18 cellular contexts compared by ENCODE assay signal in the genomic region with DNA sequence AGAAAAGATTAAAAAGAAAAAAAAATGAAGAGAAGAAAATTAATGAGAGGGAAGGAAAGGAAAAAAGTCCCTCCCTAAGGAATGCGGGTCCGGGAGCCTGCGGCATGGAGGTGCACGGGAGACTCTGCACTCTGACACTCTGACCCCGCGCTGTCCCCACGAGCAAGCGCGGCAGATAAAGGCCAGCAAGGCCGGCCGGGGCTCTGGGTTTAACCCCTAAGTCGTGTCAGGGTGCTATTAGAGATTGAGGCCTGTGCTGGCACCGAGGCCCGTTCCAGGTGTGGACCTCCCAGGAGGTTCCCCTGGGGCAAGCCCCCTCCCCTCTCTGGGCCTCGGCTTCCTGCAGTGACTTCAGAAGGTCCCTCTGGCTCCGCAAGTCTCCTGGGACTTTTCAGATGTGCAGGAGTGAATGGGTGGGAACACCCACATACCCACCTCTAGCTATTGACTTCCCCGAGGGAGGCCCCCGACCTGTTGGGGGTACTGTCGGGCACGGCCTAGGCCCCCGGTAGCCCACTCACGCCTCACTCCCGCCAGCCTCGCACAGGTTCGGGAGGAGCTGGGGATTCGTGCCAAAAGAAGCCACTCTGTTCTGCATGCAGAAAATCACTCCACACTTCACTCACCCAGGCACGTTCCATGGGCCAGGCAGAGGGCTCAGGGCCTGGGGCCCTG.
"Had no signal": no experiment of that assay in that cellular context is flagged by ENCODE, and none has a peak within 500 bp of the region (broad histone marks: within the 10 kb centered on the region; RNA-seq: fewer than 3 reads in every experiment).

No MANE protein-coding gene starts in this region.

- H3K79me2 ChIP-seq: parathyroid adenoma had no signal

- H3K9ac ChIP-seq: parathyroid adenoma had no signal

- H3K36me3 Mint-ChIP-seq: memory B cell; mesothelial cell of epicardium; natural killer cell treated with Interleukin-12 subunit alpha and Interleukin-12 subunit beta and Interleukin-15 and Interleukin-18, amount 100 ng/mL, for 72 hours; stimulated activated effector memory CD8-positive, alpha-beta T cell treated with anti-CD3 and anti-CD28 coated beads, Interleukin-12 subunit alpha, Interleukin-12 subunit beta, amount 100 ng/mL, for 72 hours had no signal

- H2AFZ ChIP-seq: parathyroid adenoma had no signal

- DNase-seq: caudate nucleus; effector CD4-positive, alpha-beta T cell; heart left ventricle; hippocampal formation; kidney glomerular epithelial cell; stimulated activated CD4-positive, alpha-beta T cell treated with anti-CD3 and anti-CD28 coated beads, Interleukin-4, amount 100 ng/mL, for 1 hour; stimulated activated CD8-positive, alpha-beta memory T cell treated with anti-CD3 and anti-CD28 coated beads, Interleukin-4, amount 100 ng/mL, for 48 hours; testis; transverse colon had no signal

- H3K4me1 ChIP-seq: heart left ventricle, parathyroid adenoma, right atrium auricular region, transverse colon had no signal

- H3K36me3 ChIP-seq: heart left ventricle, right atrium auricular region, transverse colon had no signal

- ATAC-seq: heart left ventricle; stimulated activated effector memory CD8-positive, alpha-beta T cell treated with anti-CD3 and anti-CD28 coated beads, Interleukin-12 subunit alpha, Interleukin-12 subunit beta, amount 100 ng/mL, for 72 hours had no signal

- H3K9me3 ChIP-seq: testis, transverse colon had no signal

- H3K27me3 Mint-ChIP-seq: memory B cell; natural killer cell treated with Interleukin-12 subunit alpha and Interleukin-12 subunit beta and Interleukin-15 and Interleukin-18, amount 100 ng/mL, for 72 hours; stimulated activated naive CD8-positive, alpha-beta T cell treated with anti-CD3 and anti-CD28 coated beads, Interleukin-15, Interleukin-2, amounts not matched to agents 100 ng/mL and 50 ng/mL, for 24 hours had no signal

- H3K4me1 Mint-ChIP-seq: memory B cell; stimulated activated effector memory CD8-positive, alpha-beta T cell treated with anti-CD3 and anti-CD28 coated beads, Interleukin-12 subunit alpha, Interleukin-12 subunit beta, amount 100 ng/mL, for 72 hours had no signal

- H3K4me2 ChIP-seq: smooth muscle cell had no signal

- H3K27ac ChIP-seq: coronary artery, heart left ventricle, parathyroid adenoma, right atrium auricular region, testis, transverse colon had no signal

- H3K4me3 ChIP-seq: coronary artery, heart left ventricle, right atrium auricular region, smooth muscle cell, testis, transverse colon had no signal

- H3K27ac Mint-ChIP-seq: memory B cell; mesothelial cell of epicardium; natural killer cell treated with Interleukin-12 subunit alpha and Interleukin-12 subunit beta and Interleukin-15 and Interleukin-18, amount 100 ng/mL, for 72 hours; stimulated activated effector memory CD8-positive, alpha-beta T cell treated with anti-CD3 and anti-CD28 coated beads, Interleukin-12 subunit alpha, Interleukin-12 subunit beta, amount 100 ng/mL, for 72 hours; stimulated activated naive CD8-positive, alpha-beta T cell treated with anti-CD3 and anti-CD28 coated beads, Interleukin-15, Interleukin-2, amounts not matched to agents 100 ng/mL and 50 ng/mL, for 24 hours had no signal

- H3K27me3 ChIP-seq: right atrium auricular region, testis, transverse colon had no signal

- H3K4me3 Mint-ChIP-seq: memory B cell; mesothelial cell of epicardium; natural killer cell treated with Interleukin-12 subunit alpha and Interleukin-12 subunit beta and Interleukin-15 and Interleukin-18, amount 100 ng/mL, for 72 hours; stimulated activated effector memory CD8-positive, alpha-beta T cell treated with anti-CD3 and anti-CD28 coated beads, Interleukin-12 subunit alpha, Interleukin-12 subunit beta, amount 100 ng/mL, for 72 hours; stimulated activated naive CD8-positive, alpha-beta T cell treated with anti-CD3 and anti-CD28 coated beads, Interleukin-15, Interleukin-2, amounts not matched to agents 100 ng/mL and 50 ng/mL, for 24 hours had no signal
